In genomic region chr7:39623312-39624201, GRCh38 we compare ENCODE assay signal across 1 cellular context.
A peak's percentile ranks its signal among the peaks of the same experiment; 100 is the strongest.
TF ChIP-seq lines count a peak whose summit lies in the region.

TSS of gene RALA (plus strand) at chr7:39623572. CDS start at chr7:39686668, 63,096 bp downstream.

TF ChIP-seq in HepG2, 621 proteins besides CTCF, POLR2A, EP300 and RAD21 (continued from another document and continues in another):
- TF ChIP-seq ZNF142 (CRISPR knock-in tag; IDR thresholded peaks at IDR 0.05) (no peak), ZNF746 (CRISPR knock-in tag; IDR thresholded peaks at IDR 0.05) (peak; percentile 81), RBM39 (IDR thresholded peaks at IDR 0.05; ENCODE audit: low read depth, low read length, poor library complexity, severe bottlenecking) (peak; percentile 47), MEF2D (CRISPR knock-in tag; IDR thresholded peaks at IDR 0.05) (no peak; the same call in 1 of the 2 replicates), FOXC1 (CRISPR knock-in tag; IDR thresholded peaks at IDR 0.05; ENCODE audit: borderline replicate concordance) (peak; percentile 10; the same call in 1 of the 2 replicates), ADNP (CRISPR knock-in tag; IDR thresholded peaks at IDR 0.05) (no peak), BCL3 (CRISPR knock-in tag; IDR thresholded peaks at IDR 0.05) (peak; percentile 54; the same call in 1 of the 2 replicates), PHF8 (CRISPR knock-in tag; IDR thresholded peaks at IDR 0.05) (peak; percentile 92), HOXA5 (CRISPR knock-in tag; IDR thresholded peaks at IDR 0.05) (no peak; the same call in none of the 2 replicates), GATAD2A (CRISPR knock-in tag; IDR thresholded peaks at IDR 0.05) (0 out of 2 replicates have a peak, but pooled peaks have one; percentile 23), SAFB2 (CRISPR knock-in tag; IDR thresholded peaks at IDR 0.05; ENCODE audit: borderline replicate concordance, low read depth) (0 out of 2 replicates have a peak, but pooled peaks have one; percentile 75), HNRNPLL (IDR thresholded peaks at IDR 0.05; ENCODE audit: low read depth, low read length, poor library complexity, severe bottlenecking) (peak; percentile 33), ZNF547 (CRISPR knock-in tag; IDR thresholded peaks at IDR 0.05) (no peak), ZBTB25 (CRISPR knock-in tag; IDR thresholded peaks at IDR 0.05) (peak; percentile 17; the same call in 1 of the 2 replicates), KMT2A (CRISPR knock-in tag; IDR thresholded peaks at IDR 0.05) (peak; percentile 68; the same call in 1 of the 2 replicates), ZNF30 (CRISPR knock-in tag; IDR thresholded peaks at IDR 0.05) (no peak), ZNF333 (CRISPR knock-in tag; IDR thresholded peaks at IDR 0.05; ENCODE audit: borderline replicate concordance) (no peak), ZKSCAN1 (IDR thresholded peaks at IDR 0.05; ENCODE audit: low read length) (no peak), ZNF513 (CRISPR knock-in tag; conservative IDR thresholded peaks at IDR 0.05) (no peak), ZNF12 (CRISPR knock-in tag; IDR thresholded peaks at IDR 0.05) (no peak), NFKBIZ (CRISPR knock-in tag; IDR thresholded peaks at IDR 0.05) (no peak), GLMP (CRISPR knock-in tag; IDR thresholded peaks at IDR 0.05; ENCODE audit: borderline replicate concordance) (no peak), ZBTB34 (CRISPR knock-in tag; IDR thresholded peaks at IDR 0.05) (0 out of 2 replicates have a peak, but pooled peaks have one; percentile 7), ZSCAN5A (CRISPR knock-in tag; IDR thresholded peaks at IDR 0.05; ENCODE audit: borderline replicate concordance) (0 out of 2 replicates have a peak, but pooled peaks have one; percentile 62), HDAC1 (CRISPR knock-in tag; IDR thresholded peaks at IDR 0.05) (no peak; the same call in 1 of the 2 replicates), PAF1 (CRISPR knock-in tag; IDR thresholded peaks at IDR 0.05) (no peak), ZBTB26 (CRISPR knock-in tag; IDR thresholded peaks at IDR 0.05; ENCODE audit: borderline replicate concordance) (no peak), KDM6A (CRISPR knock-in tag; IDR thresholded peaks at IDR 0.05; ENCODE audit: low read depth) (no peak), SOX6 (IDR thresholded peaks at IDR 0.05) (no peak), SOX6 (CRISPR knock-in tag; IDR thresholded peaks at IDR 0.05) (0 out of 2 replicates have a peak, but pooled peaks have one; percentile 11), SMC3 (IDR thresholded peaks at IDR 0.05; ENCODE audit: low read length) (no peak), SNRNP70 (IDR thresholded peaks at IDR 0.05; ENCODE audit: low read depth, low read length) (no peak), POGZ (CRISPR knock-in tag; IDR thresholded peaks at IDR 0.05) (peak; percentile 13; the same call in 1 of the 2 replicates), AKAP8 (CRISPR knock-in tag; IDR thresholded peaks at IDR 0.05) (no peak), ZNF18 (CRISPR knock-in tag; IDR thresholded peaks at IDR 0.05; ENCODE audit: insufficient replicate concordance) (no peak), ZSCAN29 (CRISPR knock-in tag; conservative IDR thresholded peaks at IDR 0.05) (no peak), CSRNP1 (CRISPR knock-in tag; IDR thresholded peaks at IDR 0.05) (peak; percentile 93; the same call in 1 of the 2 replicates), SRSF9 (IDR thresholded peaks at IDR 0.05; ENCODE audit: borderline replicate concordance, insufficient read depth, low read depth, low read length, poor library complexity, severe bottlenecking) (no peak), PATZ1 (CRISPR knock-in tag; IDR thresholded peaks at IDR 0.05) (peak; percentile 67; the same call in 1 of the 2 replicates)
